ENCODE assay signal across 21 cellular contexts in genomic region chr20:10177326-10177725, GRCh38. TPM values are rescaled to one million over a fixed set of nuclear protein-coding genes. Genes with fewer than 3 reads are reported as not detected.
DNase-seq lines count a peak whose midpoint lies in the region; ATAC-seq and TF ChIP-seq lines count a peak whose summit lies in the region.
"Had no signal": no experiment of that assay in that cellular context is flagged by ENCODE, and none has a peak within 500 bp of the region (broad histone marks: within the 10 kb centered on the region; RNA-seq: fewer than 3 reads in every experiment).

No MANE protein-coding gene starts in this region.

- H3K27me3 ChIP-seq in SK-N-SH (ENCODE audit: insufficient read depth) (no peaks in the 10 kb centered on the region), GM23248 (replicated peaks; ENCODE audit: insufficient read depth) (peaks cover 11% of the 10 kb centered on the region; the same call in 1 of the 2 replicates)
- H3K27me3 ChIP-seq: Peyer's patch had no signal

- no peak for TF ChIP-seq RAD21 in SK-N-SH (IDR thresholded peaks at IDR 0.05; ENCODE audit: low read length)

- 85% methylated on average over 3 of the region's 3 CpGs for WGBS in SK-N-SH (ENCODE audit: low lambda C conversion rate)
- 42 to 66% methylated on average over 3 of the region's 3 CpGs for WGBS in GM23248 (ENCODE audit: low coverage in 1 of 2, low lambda C conversion rate in 2 of 2, missing lambda C conversion rate in 2 of 2), 2 experiments

- no peak for TF ChIP-seq EP300 in SK-N-SH (IDR thresholded peaks at IDR 0.05; ENCODE audit: borderline replicate concordance in 1 of 2, low read depth in 1 of 2, low read length in 1 of 2)

- POLR2A ChIA-PET in SK-N-SH (lab: Yijun Ruan, JAX), result no interaction called here

- TF ChIP-seq CTCF in SK-N-SH (IDR thresholded peaks at IDR 0.05), result no peak
- no peak for TF ChIP-seq CTCF in fibroblast of mammary gland (conservative IDR thresholded peaks at IDR 0.05; ENCODE audit: control insufficient read depth, insufficient read depth, low read depth, low read length)

- H3K4me2 ChIP-seq in SK-N-SH (no peak overlapping the region), GM23248 (ENCODE audit: unreplicated experiment) (no peak overlapping the region)

- peaks cover 0 to 6% of the 10 kb centered on the region in 2 experiments; a peak in 1 of 4 replicates for H3K4me1 ChIP-seq in SK-N-SH (ENCODE audit: control insufficient read depth in 1 of 2, insufficient read depth in 2 of 2, low read depth in 1 of 2, low read length in 1 of 2)
- no peaks in the 10 kb centered on the region for H3K4me1 ChIP-seq in GM23248 (ENCODE audit: insufficient read depth)

- ATAC-seq in SK-N-SH treated with all-trans-retinoic acid at 6 μM for 48 hours (no peak), HG02884 (IDR thresholded peaks at IDR 0.05; ENCODE audit: unreplicated experiment) (no peak), GM21381 (IDR thresholded peaks at IDR 0.05; ENCODE audit: unreplicated experiment) (no peak)
- ATAC-seq: HCT116, K562, Right ventricle myocardium inferior had no signal

- CTCF ChIA-PET in SK-N-SH (lab: Yijun Ruan, JAX), result no interaction called here

- no peaks in the 10 kb centered on the region for H3F3A ChIP-seq in SK-N-SH (replicated peaks; ENCODE audit: insufficient read depth)
- H3F3A ChIP-seq in GM23248 (ENCODE audit: insufficient read depth), result no peaks in the 10 kb centered on the region

- H3K9me2 ChIP-seq in SK-N-SH (peaks cover 3% of the 10 kb centered on the region; the same call in 1 of the 2 replicates), GM23248 (ENCODE audit: insufficient read depth) (no peaks in the 10 kb centered on the region)

- H3K27ac ChIP-seq in SK-N-SH (ENCODE audit: low read depth in 2 of 2, low read length in 1 of 2) (no peak overlapping the region), GM23248 (no peak overlapping the region)
- H3K27ac ChIP-seq: Peyer's patch had no signal

- H3K36me3 ChIP-seq in SK-N-SH (replicated peaks in 1 of 2; ENCODE audit: control insufficient read depth in 1 of 2, insufficient read depth in 2 of 2, low read length in 1 of 2), result no peaks in the 10 kb centered on the region
- no peaks in the 10 kb centered on the region for H3K36me3 ChIP-seq in GM23248 (ENCODE audit: low read depth)
- H3K36me3 ChIP-seq: Peyer's patch had no signal

- no peak overlapping the region for H3K9ac ChIP-seq in SK-N-SH
- H3K9ac ChIP-seq in GM23248, result no peak overlapping the region

- H2AFZ ChIP-seq in SK-N-SH (ENCODE audit: low read depth) (no peak overlapping the region), GM23248 (no peak overlapping the region)

- in situ Hi-C loops in GM23248 (cut with MboI), result no loop called here

- DNase-seq in SK-N-SH (no peak), RPMI7951 (ENCODE audit: low read depth) (peak; percentile 54), fibroblast of mammary gland (ENCODE audit: low read depth) (peak; percentile 62), HUDEP-2 (lab: John Stamatoyannopoulos, UW; ENCODE audit: unreplicated experiment in 76 of 76) (no peak), GM23248 (no peak)
- DNase-seq: CD4-positive, alpha-beta T cell; DMS53; EL; GOT3; NCI-H1105; NCI-H187; NCI-H2107; NCI-H226; NK-92 treated with Interleukin-12 subunit alpha and Interleukin-12 subunit beta, amount 100 ng/mL, for 24 hours; Peyer's patch had no signal

- H4K20me1 ChIP-seq in SK-N-SH (ENCODE audit: insufficient read depth) (no peaks in the 10 kb centered on the region), GM23248 (ENCODE audit: insufficient read depth) (no peaks in the 10 kb centered on the region)

- H3K9me3 ChIP-seq in SK-N-SH (no peaks in the 10 kb centered on the region), GM23248 (ENCODE audit: low read depth) (no peaks in the 10 kb centered on the region)
- H3K9me3 ChIP-seq: Peyer's patch had no signal

- no peaks in the 10 kb centered on the region for H3K79me2 ChIP-seq in SK-N-SH (ENCODE audit: insufficient read depth)
- H3K79me2 ChIP-seq in GM23248 (ENCODE audit: insufficient read depth), result no peaks in the 10 kb centered on the region

- H3K4me3 ChIP-seq in SK-N-SH (ENCODE audit: low read depth in 2 of 2, low read length in 1 of 2), result no peak overlapping the region
- H3K4me3 ChIP-seq in fibroblast of mammary gland (ENCODE audit: control insufficient read depth, low read depth, low read length), result no peak overlapping the region
- H3K4me3 ChIP-seq in GM23248, result no peak overlapping the region
- H3K4me3 ChIP-seq: K562, Peyer's patch had no signal

TF ChIP-seq in SK-N-SH, 30 proteins besides CTCF, POLR2A, EP300 and RAD21:
- TF ChIP-seq TCF12 (IDR thresholded peaks at IDR 0.05) (0 out of 2 replicates have a peak, but pooled peaks have one; percentile 39), SIN3A (IDR thresholded peaks at IDR 0.05; ENCODE audit: borderline replicate concordance, low read depth, low read length) (no peak)

TF ChIP-seq in SK-N-SH treated with all-trans-retinoic acid at 6 μM for 48 hours, 23 proteins besides CTCF, POLR2A, EP300 and RAD21:
- TF ChIP-seq PPARA (CRISPR knock-in tag; IDR thresholded peaks at IDR 0.05; ENCODE audit: borderline replicate concordance) (no peak), BACH2 (CRISPR knock-in tag; IDR thresholded peaks at IDR 0.05; ENCODE audit: borderline replicate concordance) (no peak), OSR1 (CRISPR knock-in tag; IDR thresholded peaks at IDR 0.05) (no peak), ZNF8 (CRISPR knock-in tag; IDR thresholded peaks at IDR 0.05) (no peak)

RNA-seq across cellular contexts. Expression of gene SNAP25, which starts 41.3 kb away (rescaled TPM):
- polyA plus RNA-seq in SK-N-SH (2012; rRNA removed) (42.4 and 46.0 TPM in 2 replicates), GM23248 (2016; fragmentation: Nextera tagmentation; extraction: Ambion mirVana) (0.09 TPM in 1 of 2 replicates, not detected in the other)
- 46.0 and 48.8 TPM in 2 replicates for polyA plus RNA-seq in SK-N-SH (2012; cell fraction: cytosol; rRNA removed)
- polyA plus RNA-seq in SK-N-SH (2012; cell fraction: nucleus; rRNA removed), result 89.1 and 142 TPM in 2 replicates
- total RNA-seq in RPMI7951 (2014; rRNA removed; shearing (Covaris generic)), result 31.3 and 42.7 TPM in 2 replicates
- not detected in 2 replicates for total RNA-seq in GM23248 (2014; rRNA removed; shearing (Covaris generic))
- total RNA-seq: CD4-positive, alpha-beta T cell; K562; Right ventricle myocardium inferior had no signal

Comparison
In these comparisons a context has a peak if more than half of its experiments do, and no peak if none do; other contexts are left out.
1. DNase-seq: peak in RPMI7951 (single experiment) and fibroblast of mammary gland (single experiment); none in SK-N-SH (single experiment), HUDEP-2 (0 of 76) and GM23248 (single experiment).
2. RNA of gene SNAP25, which starts 41.3 kb away (total RNA-seq): 31.3 to 42.7 TPM in RPMI7951; not detected in GM23248; every median in the first group is over 10 times any median in the second.